ENCODE assay signal across 8 cellular contexts in the genomic region with DNA sequence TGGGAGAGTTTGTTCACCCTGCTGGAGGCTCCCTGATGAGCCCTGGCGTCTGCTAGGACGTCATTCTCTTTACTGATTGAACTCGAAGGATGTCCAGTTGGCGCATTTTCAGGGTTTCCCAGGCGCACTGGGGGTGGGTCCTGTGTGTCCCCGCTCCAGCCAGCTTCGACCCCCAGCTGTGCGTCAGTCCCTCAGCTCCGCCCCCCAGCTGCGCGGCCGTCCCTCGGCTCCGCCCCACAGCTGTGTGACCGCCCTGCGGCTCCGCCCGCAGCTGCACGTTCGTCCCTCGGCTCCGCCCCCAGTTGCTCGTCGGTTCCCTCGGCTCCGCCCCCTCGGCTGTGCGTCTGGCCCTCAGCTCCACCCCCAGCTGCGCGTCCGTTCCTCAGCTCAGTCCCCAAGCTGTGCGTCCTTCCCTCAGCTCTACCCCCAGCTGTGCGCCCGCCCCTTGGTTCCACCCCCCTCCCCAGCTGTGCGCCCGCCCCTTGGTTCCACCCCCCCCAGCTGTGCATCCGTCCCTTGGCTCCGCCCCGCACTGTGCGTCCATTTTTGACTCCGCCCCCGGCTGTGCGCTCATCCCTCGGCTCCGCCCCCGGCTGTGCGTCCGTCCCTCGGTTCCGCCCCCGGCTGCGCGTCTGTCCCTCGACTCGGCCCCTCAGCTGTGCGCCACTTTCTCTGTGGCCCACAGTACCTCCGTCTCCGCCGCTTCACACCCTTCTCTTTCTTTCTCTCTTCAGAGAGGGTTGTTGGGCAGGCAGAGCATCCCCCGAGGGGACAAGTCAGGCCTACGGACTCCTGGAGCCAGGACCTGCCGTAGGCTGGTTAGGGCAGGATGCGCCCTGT.
DNase-seq lines count a peak whose midpoint lies in the region; ATAC-seq and TF ChIP-seq lines count a peak whose summit lies in the region.

No MANE protein-coding gene starts in this region.

- in situ Hi-C loops in GM13976 (cut with MboI; ENCODE audit: low sequenced_read_pairs, unreplicated experiment), result no loop called here
- in situ Hi-C loops in ACHN (cut with HindIII; ENCODE audit: low pct_ligation_motif_present, low pct_unique_long_range_greater_than_20kb, low sequenced_read_pairs), result no loop called here

- H3K9me3 Mint-ChIP-seq in WTC11, result no peaks in the 10 kb centered on the region

- ATAC-seq in HG02870 (IDR thresholded peaks at IDR 0.05; ENCODE audit: unreplicated experiment) (peak; percentile 84), WTC11 (peak; percentile 91)

- H3K4me3 Mint-ChIP-seq in WTC11, result peak overlapping the region; percentile 58

- peak overlapping the region; percentile 44 to 48 for H3K4me3 ChIP-seq in cardiac fibroblast (replicated peaks in 1 of 2; ENCODE audit: low read depth in 2 of 2, low read length in 2 of 2)

- CTCF ChIA-PET in WTC11 (lab: Charles Lee), result interaction anchor here (0.6 to 2.6 kb wide), 15 partner anchors 10 to 976 kb away, joined by 3 to 31 read pairs (median 4); partner anchors contain the start of genes CFAP74 and FAAP20

- POLR2A ChIA-PET in WTC11 (lab: Charles Lee), result interaction anchor here (0.7 to 1.3 kb wide), 5 partner anchors 25 to 351 kb away, joined by 3 to 5 read pairs (median 3); partner anchors contain the start of genes MORN1 and RER1

- peak; percentile 98 for DNase-seq in GM13976 (ENCODE audit: low spot score)
- DNase-seq in NCI-H2029 treated with DMSO at 0.1 percent for 48 hours (lab: John Stamatoyannopoulos, UW), result peak; percentile 84
- peak; percentile 99 for DNase-seq in WTC11 (ENCODE audit: low spot score)
- DNase-seq in cardiac fibroblast (ENCODE audit: low read depth in 2 of 2), result peak; percentile 99
- DNase-seq in inferior parietal cortex (ENCODE audit: extremely low spot score), result peak; percentile 92
- peak; percentile 92 for DNase-seq in smooth muscle cell of the brain vasculature (ENCODE audit: low read depth, low spot score)
- no peak for DNase-seq in ACHN

- no peaks in the 10 kb centered on the region for H3K36me3 Mint-ChIP-seq in WTC11

- H3K4me1 Mint-ChIP-seq in WTC11, result peaks cover 20% of the 10 kb centered on the region

- no peaks in the 10 kb centered on the region; the same call in 1 of the 2 replicates for H3K27me3 Mint-ChIP-seq in WTC11 (ENCODE audit: low read depth)

- peak overlapping the region; percentile 97 for H3K27ac Mint-ChIP-seq in WTC11

- TF ChIP-seq CTCF in GM13976 (IDR thresholded peaks at IDR 0.05; ENCODE audit: borderline replicate concordance, control extremely low read depth, extremely low read depth, insufficient read depth, missing control alignments), result peak; percentile 6
- TF ChIP-seq CTCF in WTC11 (IDR thresholded peaks at IDR 0.05), result no peak
- TF ChIP-seq CTCF in cardiac fibroblast (IDR thresholded peaks at IDR 0.05; ENCODE audit: low read depth, low read length), result no peak

TF ChIP-seq in WTC11, 78 proteins besides CTCF, POLR2A, EP300 and RAD21:
- TF ChIP-seq, protein P1, sequence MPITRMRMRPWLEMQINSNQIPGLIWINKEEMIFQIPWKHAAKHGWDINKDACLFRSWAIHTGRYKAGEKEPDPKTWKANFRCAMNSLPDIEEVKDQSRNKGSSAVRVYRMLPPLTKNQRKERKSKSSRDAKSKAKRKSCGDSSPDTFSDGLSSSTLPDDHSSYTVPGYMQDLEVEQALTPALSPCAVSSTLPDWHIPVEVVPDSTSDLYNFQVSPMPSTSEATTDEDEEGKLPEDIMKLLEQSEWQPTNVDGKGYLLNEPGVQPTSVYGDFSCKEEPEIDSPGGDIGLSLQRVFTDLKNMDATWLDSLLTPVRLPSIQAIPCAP (CRISPR knock-in tag; IDR thresholded peaks at IDR 0.05), result no peak
- no peak for TF ChIP-seq CDX4 (CRISPR knock-in tag; IDR thresholded peaks at IDR 0.05; ENCODE audit: borderline replicate concordance)
- TF ChIP-seq, protein P2, sequence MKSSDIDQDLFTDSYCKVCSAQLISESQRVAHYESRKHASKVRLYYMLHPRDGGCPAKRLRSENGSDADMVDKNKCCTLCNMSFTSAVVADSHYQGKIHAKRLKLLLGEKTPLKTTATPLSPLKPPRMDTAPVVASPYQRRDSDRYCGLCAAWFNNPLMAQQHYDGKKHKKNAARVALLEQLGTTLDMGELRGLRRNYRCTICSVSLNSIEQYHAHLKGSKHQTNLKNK (CRISPR knock-in tag; IDR thresholded peaks at IDR 0.05), result no peak
- TF ChIP-seq GRHL2 (CRISPR knock-in tag; IDR thresholded peaks at IDR 0.05; ENCODE audit: insufficient replicate concordance, severe bottlenecking), result no peak
- TF ChIP-seq, protein P3, sequence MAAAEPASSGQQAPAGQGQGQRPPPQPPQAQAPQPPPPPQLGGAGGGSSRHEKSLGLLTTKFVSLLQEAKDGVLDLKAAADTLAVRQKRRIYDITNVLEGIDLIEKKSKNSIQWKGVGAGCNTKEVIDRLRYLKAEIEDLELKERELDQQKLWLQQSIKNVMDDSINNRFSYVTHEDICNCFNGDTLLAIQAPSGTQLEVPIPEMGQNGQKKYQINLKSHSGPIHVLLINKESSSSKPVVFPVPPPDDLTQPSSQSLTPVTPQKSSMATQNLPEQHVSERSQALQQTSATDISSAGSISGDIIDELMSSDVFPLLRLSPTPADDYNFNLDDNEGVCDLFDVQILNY (CRISPR knock-in tag; IDR thresholded peaks at IDR 0.05), result no peak
- 0 out of 2 replicates have a peak, but pooled peaks have one; percentile 46 for TF ChIP-seq ETV6 (CRISPR knock-in tag; IDR thresholded peaks at IDR 0.05)
- TF ChIP-seq GABPB1 (CRISPR knock-in tag; IDR thresholded peaks at IDR 0.05), result no peak
- TF ChIP-seq SMAD3 (CRISPR knock-in tag; IDR thresholded peaks at IDR 0.05; ENCODE audit: borderline replicate concordance), result no peak
- 0 out of 2 replicates have a peak, but pooled peaks have one; percentile 32 for TF ChIP-seq FOXP4 (CRISPR knock-in tag; IDR thresholded peaks at IDR 0.05)
- no peak for TF ChIP-seq SMAD4 (CRISPR knock-in tag; IDR thresholded peaks at IDR 0.05)
- no peak for TF ChIP-seq TCF7 (CRISPR knock-in tag; IDR thresholded peaks at IDR 0.05; ENCODE audit: low read depth)
- TF ChIP-seq CBFB (CRISPR knock-in tag; IDR thresholded peaks at IDR 0.05; ENCODE audit: low read depth), result no peak
- TF ChIP-seq, protein P4, sequence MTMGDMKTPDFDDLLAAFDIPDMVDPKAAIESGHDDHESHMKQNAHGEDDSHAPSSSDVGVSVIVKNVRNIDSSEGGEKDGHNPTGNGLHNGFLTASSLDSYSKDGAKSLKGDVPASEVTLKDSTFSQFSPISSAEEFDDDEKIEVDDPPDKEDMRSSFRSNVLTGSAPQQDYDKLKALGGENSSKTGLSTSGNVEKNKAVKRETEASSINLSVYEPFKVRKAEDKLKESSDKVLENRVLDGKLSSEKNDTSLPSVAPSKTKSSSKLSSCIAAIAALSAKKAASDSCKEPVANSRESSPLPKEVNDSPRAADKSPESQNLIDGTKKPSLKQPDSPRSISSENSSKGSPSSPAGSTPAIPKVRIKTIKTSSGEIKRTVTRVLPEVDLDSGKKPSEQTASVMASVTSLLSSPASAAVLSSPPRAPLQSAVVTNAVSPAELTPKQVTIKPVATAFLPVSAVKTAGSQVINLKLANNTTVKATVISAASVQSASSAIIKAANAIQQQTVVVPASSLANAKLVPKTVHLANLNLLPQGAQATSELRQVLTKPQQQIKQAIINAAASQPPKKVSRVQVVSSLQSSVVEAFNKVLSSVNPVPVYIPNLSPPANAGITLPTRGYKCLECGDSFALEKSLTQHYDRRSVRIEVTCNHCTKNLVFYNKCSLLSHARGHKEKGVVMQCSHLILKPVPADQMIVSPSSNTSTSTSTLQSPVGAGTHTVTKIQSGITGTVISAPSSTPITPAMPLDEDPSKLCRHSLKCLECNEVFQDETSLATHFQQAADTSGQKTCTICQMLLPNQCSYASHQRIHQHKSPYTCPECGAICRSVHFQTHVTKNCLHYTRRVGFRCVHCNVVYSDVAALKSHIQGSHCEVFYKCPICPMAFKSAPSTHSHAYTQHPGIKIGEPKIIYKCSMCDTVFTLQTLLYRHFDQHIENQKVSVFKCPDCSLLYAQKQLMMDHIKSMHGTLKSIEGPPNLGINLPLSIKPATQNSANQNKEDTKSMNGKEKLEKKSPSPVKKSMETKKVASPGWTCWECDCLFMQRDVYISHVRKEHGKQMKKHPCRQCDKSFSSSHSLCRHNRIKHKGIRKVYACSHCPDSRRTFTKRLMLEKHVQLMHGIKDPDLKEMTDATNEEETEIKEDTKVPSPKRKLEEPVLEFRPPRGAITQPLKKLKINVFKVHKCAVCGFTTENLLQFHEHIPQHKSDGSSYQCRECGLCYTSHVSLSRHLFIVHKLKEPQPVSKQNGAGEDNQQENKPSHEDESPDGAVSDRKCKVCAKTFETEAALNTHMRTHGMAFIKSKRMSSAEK (CRISPR knock-in tag; IDR thresholded peaks at IDR 0.05; ENCODE audit: borderline replicate concordance), result no peak
- peak; percentile 96 for TF ChIP-seq SP1 (CRISPR knock-in tag; conservative IDR thresholded peaks at IDR 0.05)
